Comparison of ENCODE assay signal across 9 cellular contexts in the genomic region with DNA sequence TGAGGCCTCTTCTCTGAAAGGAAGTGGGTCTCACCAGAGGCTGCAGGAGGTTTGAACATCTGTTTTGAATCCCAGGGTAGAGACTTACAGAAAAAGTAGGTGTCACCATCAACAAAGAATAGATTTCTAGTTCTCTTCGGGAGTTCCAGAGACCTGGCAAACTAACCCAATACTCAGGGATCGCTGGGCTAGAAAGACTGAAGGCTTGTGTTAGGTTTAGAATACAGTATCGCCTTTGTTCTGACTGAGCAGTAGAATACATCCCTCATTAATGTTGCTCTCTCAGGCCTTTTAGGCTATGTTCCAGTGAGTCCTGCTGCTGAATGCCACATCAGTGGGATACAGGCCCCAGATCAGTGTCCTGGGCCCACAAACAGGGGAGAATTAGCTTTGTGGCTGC. TPM values are rescaled to one million over a fixed set of nuclear protein-coding genes. Genes with fewer than 3 reads are reported as not detected.
DNase-seq lines count a peak whose midpoint lies in the region; TF ChIP-seq lines count a peak whose summit lies in the region.
"Had no signal": no experiment of that assay in that cellular context is flagged by ENCODE, and none has a peak within 500 bp of the region (broad histone marks: within the 10 kb centered on the region; RNA-seq: fewer than 3 reads in every experiment).

No MANE protein-coding gene starts in this region.

- peaks cover 55% of the 10 kb centered on the region for H3K79me2 ChIP-seq in hepatocyte

- no peaks in the 10 kb centered on the region for H3K9me3 ChIP-seq in hepatocyte (ENCODE audit: low read depth)

- peaks cover 40% of the 10 kb centered on the region for H3K4me1 ChIP-seq in hepatocyte (ENCODE audit: insufficient read depth)
- peaks cover 74% of the 10 kb centered on the region for H3K4me1 ChIP-seq in rectal smooth muscle tissue (ENCODE audit: control insufficient read depth, insufficient read depth, low read length)

- H3K9me2 ChIP-seq in hepatocyte (replicated peaks; ENCODE audit: insufficient read depth): no peaks in the 10 kb centered on the region

- no peaks in the 10 kb centered on the region for H3K9me3 Mint-ChIP-seq in activated CD4-positive, alpha-beta memory T cell treated with anti-CD3 and anti-CD28 coated beads, Interleukin-2, amount 10 ng/mL, durations not matched to agents 7 days and 5 days

- H3K27me3 Mint-ChIP-seq in activated CD4-positive, alpha-beta memory T cell treated with anti-CD3 and anti-CD28 coated beads, Interleukin-2, amount 10 ng/mL, durations not matched to agents 7 days and 5 days: no peaks in the 10 kb centered on the region

- H3K36me3 Mint-ChIP-seq in activated CD4-positive, alpha-beta memory T cell treated with anti-CD3 and anti-CD28 coated beads, Interleukin-2, amount 10 ng/mL, durations not matched to agents 7 days and 5 days (ENCODE audit: low read depth): no peaks in the 10 kb centered on the region

- H3K27ac Mint-ChIP-seq in activated CD4-positive, alpha-beta memory T cell treated with anti-CD3 and anti-CD28 coated beads, Interleukin-2, amount 10 ng/mL, durations not matched to agents 7 days and 5 days: no peak overlapping the region

- H2AFZ ChIP-seq in hepatocyte: no peak overlapping the region

- no peaks in the 10 kb centered on the region for H3K27me3 ChIP-seq in hepatocyte
- H3K27me3 ChIP-seq in rectal smooth muscle tissue (ENCODE audit: control insufficient read depth, insufficient read depth, low read length): no peaks in the 10 kb centered on the region

- no peaks in the 10 kb centered on the region for H4K20me1 ChIP-seq in hepatocyte (ENCODE audit: insufficient read depth, poor library complexity, severe bottlenecking)

- 57 to 76% (median 71%) methylated on average over 3 of the region's 3 CpGs for WGBS in adipose tissue, 3 donors
- 51% methylated on average over 3 of the region's 3 CpGs for WGBS in hepatocyte (ENCODE audit: low lambda C conversion rate, missing lambda C conversion rate)

- POLR2A ChIA-PET in activated CD4-positive, alpha-beta memory T cell treated with anti-CD3 and anti-CD28 coated beads, Interleukin-2, amount 10 ng/mL, durations not matched to agents 7 days and 5 days (lab: Charles Lee): no interaction called here

- H3K4me3 ChIP-seq in hepatocyte (no peak overlapping the region), rectal smooth muscle tissue (ENCODE audit: low read length) (no peak overlapping the region)

- H3K27ac ChIP-seq in adipose tissue (ENCODE audit: low read depth, low read length) (peak overlapping the region; percentile 24), hepatocyte (peak overlapping the region; percentile 91), rectal smooth muscle tissue (ENCODE audit: low read depth, low read length) (peak overlapping the region; percentile 84)

- H3K9ac ChIP-seq in rectal smooth muscle tissue (ENCODE audit: low read length): no peak overlapping the region

- CTCF ChIA-PET in activated CD4-positive, alpha-beta memory T cell treated with anti-CD3 and anti-CD28 coated beads, Interleukin-2, amount 10 ng/mL, durations not matched to agents 7 days and 5 days (lab: Charles Lee): interaction anchor here (1.0 kb wide), 1 partner anchor 21 kb away, joined by 3 read pairs; no protein-coding TSS in a partner anchor

- DNase-seq in Daoy (ENCODE audit: low read depth) (peak; percentile 20), hepatocyte (ENCODE audit: low spot score) (peak; percentile 11), RPMI8226 (no peak), SIG-M5 (lab: John Stamatoyannopoulos, UW) (no peak), SHP77 treated with DMSO at 0.1 percent for 48 hours (lab: John Stamatoyannopoulos, UW) (no peak)
- no peak for DNase-seq in activated CD4-positive, alpha-beta memory T cell treated with anti-CD3 and anti-CD28 coated beads, Interleukin-2, amount 10 ng/mL, durations not matched to agents 7 days and 5 days
- DNase-seq: NCI-H1694 had no signal

- H3K4me1 Mint-ChIP-seq in activated CD4-positive, alpha-beta memory T cell treated with anti-CD3 and anti-CD28 coated beads, Interleukin-2, amount 10 ng/mL, durations not matched to agents 7 days and 5 days: no peaks in the 10 kb centered on the region

- TF ChIP-seq CTCF in hepatocyte (IDR thresholded peaks at IDR 0.05; ENCODE audit: poor library complexity): no peak

- H3K4me3 Mint-ChIP-seq in activated CD4-positive, alpha-beta memory T cell treated with anti-CD3 and anti-CD28 coated beads, Interleukin-2, amount 10 ng/mL, durations not matched to agents 7 days and 5 days: no peak overlapping the region

- no peak overlapping the region for H3K4me2 ChIP-seq in hepatocyte

- no peaks in the 10 kb centered on the region for H3K36me3 ChIP-seq in hepatocyte (replicated peaks; ENCODE audit: insufficient read depth, low read depth)
- H3K36me3 ChIP-seq in rectal smooth muscle tissue (ENCODE audit: control insufficient read depth, insufficient read depth, low read length): no peaks in the 10 kb centered on the region

RNA-seq across cellular contexts. Expression of a gene that starts 27.2 kb away (rescaled TPM):
- total RNA-seq in Daoy (2014; rRNA removed; shearing (Covaris generic)): 18.2 and 20.7 TPM in 2 replicates
- polyA plus RNA-seq in adipose tissue (10 to 100 TPM in 2 of 3 donors, 1 to 10 TPM in 1; 5.8 to 18.3 (median 17.1) TPM), hepatocyte (16.6 and 17.5 TPM in 2 replicates)
- total RNA-seq in hepatocyte: 12.6 and 17.7 TPM in 2 replicates
- 1 to 10 TPM; 1.2 to 1.4 TPM for total RNA-seq in activated CD4-positive, alpha-beta memory T cell treated with anti-CD3 and anti-CD28 coated beads, Interleukin-2, amount 10 ng/mL, durations not matched to agents 7 days and 5 days

Comparison
In these comparisons a context has a peak if more than half of its experiments do, and no peak if none do; other contexts are left out.
1. DNase-seq: peak in Daoy (single experiment) and hepatocyte (single experiment); none in RPMI8226 (single experiment), SIG-M5 (single experiment), activated CD4-positive, alpha-beta memory T cell treated with anti-CD3 and anti-CD28 coated beads, Interleukin-2, amount 10 ng/mL, durations not matched to agents 7 days and 5 days (single experiment) and SHP77 treated with DMSO at 0.1 percent for 48 hours (single experiment).
2. H3K27ac ChIP-seq: peak in every context shown above with its lines; median percentile 91 in hepatocyte; 84 in rectal smooth muscle tissue; 24 in adipose tissue.